Comparison of ENCODE assay signal across 8 cellular contexts in the genomic region with DNA sequence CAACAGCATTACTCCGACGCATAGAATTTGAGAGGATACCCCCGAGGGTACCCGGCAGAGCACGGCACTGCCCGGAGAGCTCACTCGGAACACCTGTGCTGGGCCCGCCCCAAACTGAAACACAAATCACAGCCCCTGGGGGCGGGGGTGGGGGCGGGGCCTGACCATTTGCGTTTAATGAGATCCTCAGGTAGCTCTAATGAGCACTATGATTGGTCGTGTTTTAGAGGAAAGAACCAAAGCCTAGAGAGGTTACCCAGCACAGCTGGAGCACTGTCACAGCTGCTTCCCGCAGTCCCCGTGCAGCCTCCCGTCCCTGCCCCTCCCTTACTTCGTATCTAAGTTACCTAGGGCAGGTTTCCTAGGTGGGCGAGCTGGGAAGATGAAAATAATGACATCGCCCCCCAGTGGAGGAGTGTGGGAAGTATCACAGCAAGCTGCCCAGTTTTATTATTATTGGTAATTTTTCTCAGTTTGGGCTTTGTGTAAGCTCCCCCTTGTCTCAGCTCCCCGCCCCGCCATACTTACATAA.
DNase-seq lines count a peak whose midpoint lies in the region; ATAC-seq and TF ChIP-seq lines count a peak whose summit lies in the region.

No MANE protein-coding gene starts in this region.

- no peak overlapping the region for H3K9ac ChIP-seq in endodermal cell (ENCODE audit: extremely low read depth, low read length, poor library complexity, severe bottlenecking)

- no peak for TF ChIP-seq POLR2A in NB4 (IDR thresholded peaks at IDR 0.05; ENCODE audit: extremely low read depth, insufficient read length)

- H3K27me3 ChIP-seq in GM06990 (replicated peaks; ENCODE audit: control insufficient read depth, insufficient read depth, low read length) (no peaks in the 10 kb centered on the region; the same call in 1 of the 2 replicates), endodermal cell (ENCODE audit: control insufficient read depth, insufficient read depth, low read length, poor library complexity, severe bottlenecking) (peaks cover 5% of the 10 kb centered on the region), osteoblast (ENCODE audit: insufficient read depth, low read length) (no peaks in the 10 kb centered on the region)

- TF ChIP-seq CTCF in GM06990 (IDR thresholded peaks at IDR 0.05; ENCODE audit: insufficient read depth, low read length, poor library complexity, severe bottlenecking), result peak; percentile 56
- TF ChIP-seq CTCF in NB4 (IDR thresholded peaks at IDR 0.05; ENCODE audit: low read depth, low read length), result peak; percentile 44
- TF ChIP-seq CTCF in endodermal cell (conservative IDR thresholded peaks at IDR 0.05), result peak; percentile 87
- TF ChIP-seq CTCF in osteoblast (IDR thresholded peaks at IDR 0.05; ENCODE audit: extremely low read depth, low read depth, low read length), result peak; percentile 59

- peaks cover 11% of the 10 kb centered on the region for H3K9me3 Mint-ChIP-seq in activated CD4-positive, alpha-beta T cell treated with anti-CD3 and anti-CD28 coated beads, Interleukin-2, amount 10 ng/mL, durations not matched to agents 24 days and 14 days
- H3K9me3 Mint-ChIP-seq in endodermal cell, result peaks cover 51% of the 10 kb centered on the region

- intact Hi-C loops in activated CD4-positive, alpha-beta T cell treated with anti-CD3 and anti-CD28 coated beads, Interleukin-2, amount 10 ng/mL, durations not matched to agents 24 days and 14 days (cut with micrococcal nuclease), result no loop called here

- peaks cover 39% of the 10 kb centered on the region for H3K27me3 Mint-ChIP-seq in activated CD4-positive, alpha-beta T cell treated with anti-CD3 and anti-CD28 coated beads, Interleukin-2, amount 10 ng/mL, durations not matched to agents 24 days and 14 days
- H3K27me3 Mint-ChIP-seq in endodermal cell (ENCODE audit: insufficient read depth), result peaks cover 18% of the 10 kb centered on the region

- 28 to 32% methylated on average over 10 to 18 of the region's 20 CpGs for WGBS in endodermal cell (ENCODE audit: insufficient coverage in 1 of 2, insufficient read length in 1 of 2), 2 experiments

- DNase-seq in GM06990 (ENCODE audit: extremely low read depth, insufficient read length) (peak; percentile 41), NB4 (ENCODE audit: low read depth) (peak; percentile 27), endodermal cell (peak; percentile 93), osteoblast (ENCODE audit: insufficient read length, low spot score, missing footprints) (peak; percentile 54), inferior parietal cortex (ENCODE audit: extremely low spot score) (no peak)
- DNase-seq in activated CD4-positive, alpha-beta T cell treated with anti-CD3 and anti-CD28 coated beads, Interleukin-2, amount 10 ng/mL, durations not matched to agents 24 days and 14 days, result peak; percentile 68

- no peaks in the 10 kb centered on the region for H4K20me1 ChIP-seq in osteoblast (ENCODE audit: insufficient read depth, low read length)

- H3K36me3 ChIP-seq in GM06990 (ENCODE audit: control insufficient read depth, insufficient read depth, low read length), result no peaks in the 10 kb centered on the region
- no peaks in the 10 kb centered on the region for H3K36me3 ChIP-seq in endodermal cell (ENCODE audit: control insufficient read depth, insufficient read depth, low read length)
- H3K36me3 ChIP-seq in osteoblast (ENCODE audit: insufficient read depth, low read length), result no peaks in the 10 kb centered on the region

- H3K4me3 Mint-ChIP-seq in activated CD4-positive, alpha-beta T cell treated with anti-CD3 and anti-CD28 coated beads, Interleukin-2, amount 10 ng/mL, durations not matched to agents 24 days and 14 days, result no peak overlapping the region
- H3K4me3 Mint-ChIP-seq in endodermal cell, result peak overlapping the region; percentile 50

- no peaks in the 10 kb centered on the region for H3K4me1 Mint-ChIP-seq in activated CD4-positive, alpha-beta T cell treated with anti-CD3 and anti-CD28 coated beads, Interleukin-2, amount 10 ng/mL, durations not matched to agents 24 days and 14 days
- H3K4me1 Mint-ChIP-seq in endodermal cell, result no peaks in the 10 kb centered on the region

- ATAC-seq in GM21423 (IDR thresholded peaks at IDR 0.05; ENCODE audit: unreplicated experiment) (no peak), GM18907 (IDR thresholded peaks at IDR 0.05; ENCODE audit: unreplicated experiment) (no peak)

- peaks cover 43% of the 10 kb centered on the region for H3K9me3 ChIP-seq in endodermal cell (ENCODE audit: control insufficient read depth, low read length)
- H3K9me3 ChIP-seq in osteoblast (ENCODE audit: low read depth, low read length), result peaks cover 4% of the 10 kb centered on the region

- peak overlapping the region; percentile 82 for H2AFZ ChIP-seq in osteoblast (ENCODE audit: low read length)

- H3K4me1 ChIP-seq in endodermal cell (ENCODE audit: control insufficient read depth, insufficient read depth, low read length), result no peaks in the 10 kb centered on the region
- H3K4me1 ChIP-seq in osteoblast (ENCODE audit: insufficient read depth, low read length), result no peaks in the 10 kb centered on the region

- H3K27ac ChIP-seq in endodermal cell (ENCODE audit: low read depth, low read length), result no peak overlapping the region
- no peak overlapping the region for H3K27ac ChIP-seq in osteoblast (ENCODE audit: low read depth, low read length)

- no peaks in the 10 kb centered on the region for H3K79me2 ChIP-seq in osteoblast (ENCODE audit: insufficient read depth, low read length)

- H3K27ac Mint-ChIP-seq in activated CD4-positive, alpha-beta T cell treated with anti-CD3 and anti-CD28 coated beads, Interleukin-2, amount 10 ng/mL, durations not matched to agents 24 days and 14 days, result no peak overlapping the region
- no peak overlapping the region for H3K27ac Mint-ChIP-seq in endodermal cell

- peak overlapping the region; percentile 79 for H3K4me2 ChIP-seq in osteoblast (ENCODE audit: insufficient read depth, low read length)

- H3K4me3 ChIP-seq in GM06990 (replicated peaks; ENCODE audit: low read depth, low read length) (peak overlapping the region; percentile 32), NB4 (ENCODE audit: low read depth, low read length) (no peak overlapping the region), endodermal cell (ENCODE audit: low read length) (peak overlapping the region; percentile 77), osteoblast (ENCODE audit: insufficient read depth, low read length) (peak overlapping the region; percentile 57)

- no peaks in the 10 kb centered on the region for H3K36me3 Mint-ChIP-seq in activated CD4-positive, alpha-beta T cell treated with anti-CD3 and anti-CD28 coated beads, Interleukin-2, amount 10 ng/mL, durations not matched to agents 24 days and 14 days (ENCODE audit: low read depth)
- H3K36me3 Mint-ChIP-seq in endodermal cell (ENCODE audit: low read depth), result peaks cover 5% of the 10 kb centered on the region
